ENCODE assay signal across 10 cellular contexts in genomic region chr7:87878208-87878735, GRCh38. TPM values are rescaled to one million over a fixed set of nuclear protein-coding genes. Genes with fewer than 3 reads are reported as not detected.
DNase-seq lines count a peak whose midpoint lies in the region; TF ChIP-seq lines count a peak whose summit lies in the region.
"Had no signal": no experiment of that assay in that cellular context is flagged by ENCODE, and none has a peak within 500 bp of the region (broad histone marks: within the 10 kb centered on the region; RNA-seq: fewer than 3 reads in every experiment).

No MANE protein-coding gene starts in this region.

- peak overlapping the region; percentile 94 for H3K9ac ChIP-seq in OCI-LY3 (ENCODE audit: low read length)

- peak overlapping the region; percentile 89 for H3K4me3 ChIP-seq in OCI-LY3 (ENCODE audit: low read length)
- peak overlapping the region; percentile 89 for H3K4me3 ChIP-seq in choroid plexus epithelial cell (ENCODE audit: low read depth, low read length)
- H3K4me3 ChIP-seq in uterus = no peak overlapping the region

- H3K9me3 Mint-ChIP-seq in activated CD4-positive, alpha-beta T cell treated with anti-CD3 and anti-CD28 coated beads, Interleukin-2, amount 10 ng/mL, durations not matched to agents 7 days and 5 days = no peaks in the 10 kb centered on the region
- H3K9me3 Mint-ChIP-seq in progenitor cell of endocrine pancreas (ENCODE audit: low read depth) = no peaks in the 10 kb centered on the region

- intact Hi-C loops in uterus (cut with DNase I; ENCODE audit: low total_unique reads) = no loop called here

- peak overlapping the region; percentile 77 for H3K4me3 Mint-ChIP-seq in activated CD4-positive, alpha-beta T cell treated with anti-CD3 and anti-CD28 coated beads, Interleukin-2, amount 10 ng/mL, durations not matched to agents 7 days and 5 days
- H3K4me3 Mint-ChIP-seq in progenitor cell of endocrine pancreas (ENCODE audit: low read depth) = peak overlapping the region; percentile 98

- H3K9me3 ChIP-seq in OCI-LY3 (ENCODE audit: insufficient read depth, low read length) = no peaks in the 10 kb centered on the region
- H3K9me3 ChIP-seq in uterus = no peaks in the 10 kb centered on the region

- POLR2A ChIA-PET in activated CD4-positive, alpha-beta T cell treated with anti-CD3 and anti-CD28 coated beads, Interleukin-2, amount 10 ng/mL, durations not matched to agents 7 days and 5 days (lab: Charles Lee) = interaction anchor here (0.6 kb wide), 1 partner anchor 37 kb away, joined by 3 read pairs; no protein-coding TSS in a partner anchor

- CTCF ChIA-PET in activated CD4-positive, alpha-beta T cell treated with anti-CD3 and anti-CD28 coated beads, Interleukin-2, amount 10 ng/mL, durations not matched to agents 7 days and 5 days (lab: Charles Lee) = interaction anchor here (1.4 kb wide), 1 partner anchor 342 kb away, joined by 3 read pairs; no protein-coding TSS in a partner anchor

- H3K36me3 Mint-ChIP-seq in activated CD4-positive, alpha-beta T cell treated with anti-CD3 and anti-CD28 coated beads, Interleukin-2, amount 10 ng/mL, durations not matched to agents 7 days and 5 days (ENCODE audit: low read depth) = peaks cover 54% of the 10 kb centered on the region
- peaks cover 13% of the 10 kb centered on the region for H3K36me3 Mint-ChIP-seq in progenitor cell of endocrine pancreas (ENCODE audit: insufficient read depth)

- H3K4me1 Mint-ChIP-seq in activated CD4-positive, alpha-beta T cell treated with anti-CD3 and anti-CD28 coated beads, Interleukin-2, amount 10 ng/mL, durations not matched to agents 7 days and 5 days = peaks cover 63% of the 10 kb centered on the region
- H3K4me1 Mint-ChIP-seq in progenitor cell of endocrine pancreas (ENCODE audit: low read depth) = peaks cover 27% of the 10 kb centered on the region

- H3K4me1 ChIP-seq in OCI-LY3 (ENCODE audit: low read length) (peaks cover 38% of the 10 kb centered on the region), uterus (peaks cover 0 to 4% of the 10 kb centered on the region in 2 donors)

- TF ChIP-seq CTCF in OCI-LY3 (IDR thresholded peaks at IDR 0.05; ENCODE audit: low read depth, low read length) (no peak), choroid plexus epithelial cell (conservative IDR thresholded peaks at IDR 0.05; ENCODE audit: low read depth, low read length) (no peak), progenitor cell of endocrine pancreas (IDR thresholded peaks at IDR 0.05; ENCODE audit: unreplicated experiment) (no peak), uterus (IDR thresholded peaks at IDR 0.05) (no peak)

- TF ChIP-seq POLR2A in uterus (IDR thresholded peaks at IDR 0.05) = no peak

- H3K27ac ChIP-seq in OCI-LY3 (ENCODE audit: low read length) (no peak overlapping the region), uterus (no peak overlapping the region)

- no peak for DNase-seq in activated CD4-positive, alpha-beta T cell treated with anti-CD3 and anti-CD28 coated beads, Interleukin-2, amount 10 ng/mL, durations not matched to agents 7 days and 5 days
- DNase-seq in activated CD4-positive, alpha-beta T cell treated with anti-CD3 and anti-CD28 coated beads, Interleukin-2, amount 50 U/mL, for 4 hours = no peak
- DNase-seq in choroid plexus epithelial cell (ENCODE audit: low read depth) = peak; percentile 49
- no peak for DNase-seq in progenitor cell of endocrine pancreas (ENCODE audit: low spot score, unreplicated experiment)
- no peak for DNase-seq in germinal center (ENCODE audit: low spot score)
- no peak for DNase-seq in D341Med (ENCODE audit: low spot score)
- no peak for DNase-seq in uterus
- DNase-seq: activated gamma-delta T cell treated with Interleukin-2 at 50 U/mL for 16 hours, C1 segment of cervical spinal cord had no signal

- peak overlapping the region; percentile 48 for H3K27ac Mint-ChIP-seq in activated CD4-positive, alpha-beta T cell treated with anti-CD3 and anti-CD28 coated beads, Interleukin-2, amount 10 ng/mL, durations not matched to agents 7 days and 5 days
- no peak overlapping the region for H3K27ac Mint-ChIP-seq in progenitor cell of endocrine pancreas

- H4K20me1 ChIP-seq in OCI-LY3 (ENCODE audit: insufficient read depth, low read length) = peaks cover 15% of the 10 kb centered on the region; the same call in 1 of the 2 replicates

- peaks cover 98% of the 10 kb centered on the region for H3K79me2 ChIP-seq in OCI-LY3 (ENCODE audit: low read length)

- H3K36me3 ChIP-seq in OCI-LY3 (replicated peaks; ENCODE audit: low read depth, low read length) (peaks cover 46% of the 10 kb centered on the region), uterus (no peaks in the 10 kb centered on the region)

- peak overlapping the region; percentile 71 for H3K4me2 ChIP-seq in OCI-LY3 (ENCODE audit: low read length)

- no peaks in the 10 kb centered on the region for H3K27me3 ChIP-seq in OCI-LY3 (ENCODE audit: low read depth, low read length)
- no peaks in the 10 kb centered on the region for H3K27me3 ChIP-seq in uterus

- H3K27me3 Mint-ChIP-seq in activated CD4-positive, alpha-beta T cell treated with anti-CD3 and anti-CD28 coated beads, Interleukin-2, amount 10 ng/mL, durations not matched to agents 7 days and 5 days = no peaks in the 10 kb centered on the region
- no peaks in the 10 kb centered on the region for H3K27me3 Mint-ChIP-seq in progenitor cell of endocrine pancreas

- no peak overlapping the region for H2AFZ ChIP-seq in OCI-LY3 (ENCODE audit: low read depth, low read length)

RNA-seq across cellular contexts. Expression of gene DBF4, which starts 2.0 kb away (rescaled TPM):
- 10 to 100 TPM; 68.8 to 75.7 TPM for total RNA-seq in activated CD4-positive, alpha-beta T cell treated with anti-CD3 and anti-CD28 coated beads, Interleukin-2, amount 10 ng/mL, durations not matched to agents 7 days and 5 days
- 24.9 and 27.7 TPM in 2 replicates for total RNA-seq in progenitor cell of endocrine pancreas
- total RNA-seq in uterus = 10 to 100 TPM in 2 of 4 donors, 1 to 10 TPM in 2; 1.3 to 27.7 (median 9.4) TPM

RNA-seq across cellular contexts. Expression of gene SLC25A40, which starts 2.1 kb away (rescaled TPM):
- total RNA-seq in activated CD4-positive, alpha-beta T cell treated with anti-CD3 and anti-CD28 coated beads, Interleukin-2, amount 10 ng/mL, durations not matched to agents 7 days and 5 days = 10 to 100 TPM; 49.7 to 55.7 TPM
- total RNA-seq in progenitor cell of endocrine pancreas (26.8 and 28.5 TPM in 2 replicates), uterus (10 to 100 TPM in 3 of 4 donors, 1 to 10 TPM in 1; 3.2 to 90.2 (median 27.1) TPM)

RNA-seq across cellular contexts. Expression of gene ADAM22, which starts 55.8 kb away (rescaled TPM):
- 1 to 10 TPM in 1 of 2 experiments, under 1 TPM in 1; 0.96 to 1.1 TPM for total RNA-seq in activated CD4-positive, alpha-beta T cell treated with anti-CD3 and anti-CD28 coated beads, Interleukin-2, amount 10 ng/mL, durations not matched to agents 7 days and 5 days
- total RNA-seq in progenitor cell of endocrine pancreas = 14.4 and 15.8 TPM in 2 replicates
- total RNA-seq in uterus = 10 to 100 TPM in 2 of 4 donors, 1 to 10 TPM in 2; 6.8 to 87.5 (median 13.3) TPM

Comparison
In these comparisons a context has a peak if more than half of its experiments do, and no peak if none do; other contexts are left out.
1. H3K4me3 ChIP-seq: peak in OCI-LY3 (single experiment) and choroid plexus epithelial cell (single experiment); none in uterus (0 of 2).